In genomic region chr13:79480954-79481684, GRCh38 we compare ENCODE assay signal across 8 cellular contexts.
DNase-seq lines count a peak whose midpoint lies in the region; ATAC-seq and TF ChIP-seq lines count a peak whose summit lies in the region.

NDFIP2 (plus strand) TSS chr13:79481155; CDS start chr13:79481204, 49 bp downstream.

- H3K36me3 Mint-ChIP-seq in nephron progenitor cell (ENCODE audit: low read depth) = no peaks in the 10 kb centered on the region

- H3K27ac Mint-ChIP-seq in nephron progenitor cell = peak within 1 kb of the TSS; percentile 85
- peak within 1 kb of the TSS; percentile 90 to 97 for H3K27ac Mint-ChIP-seq in stimulated activated naive CD8-positive, alpha-beta T cell treated with anti-CD3 and anti-CD28 coated beads, Interleukin-15, amount 100 ng/mL, for 72 hours

- peak within 1 kb of the TSS; percentile 97 for H3K4me3 Mint-ChIP-seq in nephron progenitor cell
- H3K4me3 Mint-ChIP-seq in stimulated activated naive CD8-positive, alpha-beta T cell treated with anti-CD3 and anti-CD28 coated beads, Interleukin-15, amount 100 ng/mL, for 72 hours = peak within 1 kb of the TSS; percentile 91 to 93

- peaks cover 24% of the 10 kb centered on the region for H3K27me3 Mint-ChIP-seq in nephron progenitor cell (ENCODE audit: low read depth, poor library complexity)
- peaks cover 36% of the 10 kb centered on the region for H3K27me3 Mint-ChIP-seq in stimulated activated naive CD8-positive, alpha-beta T cell treated with anti-CD3 and anti-CD28 coated beads, Interleukin-15, amount 100 ng/mL, for 72 hours

- no peak for TF ChIP-seq CTCF in nephron progenitor cell (IDR thresholded peaks at IDR 0.05)

- ATAC-seq in stimulated activated naive CD8-positive, alpha-beta T cell treated with anti-CD3 and anti-CD28 coated beads, Interleukin-15, amount 100 ng/mL, for 72 hours = peak; percentile 82

- H3K9me3 Mint-ChIP-seq in nephron progenitor cell = no peaks in the 10 kb centered on the region
- H3K9me3 Mint-ChIP-seq in stimulated activated naive CD8-positive, alpha-beta T cell treated with anti-CD3 and anti-CD28 coated beads, Interleukin-15, amount 100 ng/mL, for 72 hours = no peaks in the 10 kb centered on the region

- DNase-seq in EH (ENCODE audit: low read depth) = peak; percentile 85
- peak; percentile 58 for DNase-seq in GOT3 (lab: John Stamatoyannopoulos, UW)
- DNase-seq in LoVo (ENCODE audit: low spot score) = peak; percentile 92
- peak; percentile 72 to 82 for DNase-seq in SHP77 (lab: John Stamatoyannopoulos, UW)
- DNase-seq in activated effector memory CD4-positive, alpha-beta T cell treated with anti-CD3 and anti-CD28 coated beads, Interleukin-2, amount 50 U/mL, for 16 hours = peak; percentile 95
- DNase-seq in fibroblast of the conjunctiva (ENCODE audit: low read depth) = peak; percentile 55
- peak; percentile 95 for DNase-seq in nephron progenitor cell
- DNase-seq in stimulated activated naive CD8-positive, alpha-beta T cell treated with anti-CD3 and anti-CD28 coated beads, Interleukin-15, amount 100 ng/mL, for 72 hours = peak; percentile 86 to 92

- peaks cover 45% of the 10 kb centered on the region for H3K4me1 Mint-ChIP-seq in nephron progenitor cell
- peaks cover 56% of the 10 kb centered on the region for H3K4me1 Mint-ChIP-seq in stimulated activated naive CD8-positive, alpha-beta T cell treated with anti-CD3 and anti-CD28 coated beads, Interleukin-15, amount 100 ng/mL, for 72 hours

Comparison
In these comparisons a context has a peak if more than half of its experiments do, and no peak if none do; other contexts are left out.
1. Peak in every context shown above with its lines: DNase-seq and ATAC-seq.